ENCODE assay signal across 1 cellular context in the genomic region with DNA sequence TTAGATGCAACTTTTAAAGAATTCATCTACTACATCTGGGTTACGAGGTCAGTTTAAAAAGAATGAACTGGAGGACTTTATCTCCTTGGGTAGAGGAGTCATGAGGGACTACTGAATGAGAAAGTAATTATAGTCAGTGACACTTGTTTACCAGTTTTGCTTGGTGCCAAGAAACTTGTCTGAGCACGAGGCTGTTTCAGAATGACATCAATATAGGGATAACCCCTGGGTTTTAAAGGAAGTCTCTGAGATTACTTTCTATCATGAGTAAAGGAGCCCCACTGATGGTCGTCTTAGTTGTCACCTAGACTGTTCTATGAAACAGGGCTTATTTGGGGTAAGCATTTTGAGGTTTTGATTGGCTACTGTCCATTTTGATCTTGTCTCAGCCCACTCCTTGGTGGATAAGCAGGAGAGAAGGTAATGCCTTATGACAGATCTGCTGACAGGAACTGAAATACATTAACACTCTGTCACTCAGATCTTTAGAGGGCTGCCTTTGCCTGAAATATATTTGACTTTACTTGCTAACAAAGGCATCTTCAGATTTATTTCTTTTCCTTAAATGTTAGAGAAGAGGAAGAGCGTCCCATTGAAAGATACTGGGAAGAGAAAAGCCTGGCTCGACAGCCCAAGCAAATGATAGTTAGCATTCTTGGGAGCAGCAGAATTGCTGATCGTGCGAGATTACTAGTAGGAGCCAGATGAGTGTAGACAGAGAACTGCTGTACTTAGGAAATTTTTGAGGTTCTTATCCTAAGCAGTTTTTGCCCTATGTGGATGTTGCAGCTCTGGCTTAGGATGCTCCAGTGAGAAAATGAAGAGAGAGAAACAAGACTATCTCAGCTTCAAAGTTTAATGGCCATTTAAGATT.
A peak's percentile ranks its signal among the peaks of the same experiment; 100 is the strongest.
TF ChIP-seq lines count a peak whose summit lies in the region.

No MANE protein-coding gene starts in this region.

TF ChIP-seq in H1, 55 proteins besides CTCF, POLR2A, EP300 and RAD21:
- TF ChIP-seq CHD1 (IDR thresholded peaks at IDR 0.05; ENCODE audit: low read depth, low read length) (no peak), MAFK (IDR thresholded peaks at IDR 0.05; ENCODE audit: low read depth, low read length) (peak; percentile 74; the same call in 1 of the 2 replicates)
